ENCODE assay signal across 25 cellular contexts in the genomic region with DNA sequence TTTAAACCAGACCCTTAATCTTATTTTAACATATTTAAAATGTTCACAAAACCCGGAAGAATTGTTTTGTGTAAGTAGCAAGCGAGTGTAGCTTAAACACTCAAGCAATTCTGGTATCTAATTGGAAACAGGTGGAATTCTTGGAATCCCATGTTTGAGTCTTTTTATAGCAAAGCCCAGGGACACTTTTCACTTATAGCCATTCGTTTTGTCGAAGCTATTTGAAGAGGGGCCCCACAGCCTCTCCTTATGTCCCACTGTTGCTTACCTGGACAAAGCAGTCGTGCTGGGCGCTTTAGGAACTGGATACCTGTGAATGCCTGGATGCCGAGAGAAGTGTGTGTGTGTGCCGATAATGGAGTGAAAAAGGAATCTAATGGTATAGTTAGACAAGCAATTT. TPM values are rescaled to one million over a fixed set of nuclear protein-coding genes. Genes with fewer than 3 reads are reported as not detected.
DNase-seq lines count a peak whose midpoint lies in the region; ATAC-seq and TF ChIP-seq lines count a peak whose summit lies in the region.
"Had no signal": no experiment of that assay in that cellular context is flagged by ENCODE, and none has a peak within 500 bp of the region (broad histone marks: within the 10 kb centered on the region; RNA-seq: fewer than 3 reads in every experiment).

No MANE protein-coding gene starts in this region.

- H3K4me1 ChIP-seq in BLaER1 (peaks cover 79% of the 10 kb centered on the region), HUES48 (ENCODE audit: control insufficient read depth, insufficient read depth, low read length) (peaks cover 51% of the 10 kb centered on the region)

- H3K27ac ChIP-seq in BLaER1 = no peak overlapping the region
- H3K27ac ChIP-seq in HUES48 (ENCODE audit: low read depth, low read length) = peak overlapping the region; percentile 9
- H3K27ac ChIP-seq: KMS-11, spleen, vagina had no signal

- peaks cover 28% of the 10 kb centered on the region for H3K36me3 ChIP-seq in BLaER1
- H3K36me3 ChIP-seq in HUES48 (ENCODE audit: control insufficient read depth, insufficient read depth, low read length) = peaks cover 4% of the 10 kb centered on the region; the same call in 1 of the 2 replicates
- H3K36me3 ChIP-seq: ascending aorta, vagina had no signal

- DNase-seq in cerebellar cortex (ENCODE audit: low spot score) (peak; percentile 64), mesothelial cell of epicardium (ENCODE audit: low spot score in 2 of 2, unreplicated experiment in 2 of 2) (no peak), activated T-cell treated with anti-CD3 and anti-CD28 coated beads for 4 hours (no peak), erythroblast (lab: John Stamatoyannopoulos, UW) (no peak)
- no peak for DNase-seq in T-helper 2 cell treated with Interferon-gamma antibody and Interleukin-4, amounts not matched to agents 5 μg/mL and 100 μg/mL, for 36 hours (ENCODE audit: low spot score)
- DNase-seq: activated CD4-positive, alpha-beta memory T cell treated with anti-CD3 and anti-CD28 coated beads for 36 hours; activated naive CD4-positive, alpha-beta T cell treated with anti-CD3 and anti-CD28 coated beads, Interleukin-2, amount 50 U/mL, for 16 hours; activated T-cell treated with anti-CD3 and anti-CD28 coated beads, Interleukin-2, amount 50 U/mL, for 72 hours; CD4-positive, CD25-positive, alpha-beta regulatory T cell; GF-D8; HFFc6; NCI-H1092 treated with DMSO at 0.1 percent for 48 hours; NCI-H2029 treated with DMSO at 0.1 percent for 48 hours; NCI-H526; spleen; substantia nigra; T-helper 2 cell had no signal

- ATAC-seq in HG03521 (IDR thresholded peaks at IDR 0.05; ENCODE audit: unreplicated experiment) = no peak
- ATAC-seq: activated T-cell treated with anti-CD3 and anti-CD28 coated beads, Interleukin-2, amount 50 U/mL, for 72 hours; natural killer cell treated with Interleukin-12 subunit alpha and Interleukin-12 subunit beta and Interleukin-15 and Interleukin-18, amount 100 ng/mL, for 72 hours; Right ventricle myocardium inferior had no signal

- H3K4me3 Mint-ChIP-seq in mesothelial cell of epicardium = peak overlapping the region; percentile 50
- no peak overlapping the region for H3K4me3 Mint-ChIP-seq in T-helper 2 cell treated with Interferon-gamma antibody and Interleukin-4, amounts not matched to agents 5 μg/mL and 100 μg/mL, for 36 hours
- H3K4me3 Mint-ChIP-seq: activated CD4-positive, alpha-beta memory T cell treated with anti-CD3 and anti-CD28 coated beads for 36 hours; activated T-cell treated with anti-CD3 and anti-CD28 coated beads, Interleukin-2, amount 50 U/mL, for 72 hours; HFFc6; natural killer cell treated with Interleukin-12 subunit alpha and Interleukin-12 subunit beta and Interleukin-15 and Interleukin-18, amount 100 ng/mL, for 72 hours had no signal

- peaks cover 90% of the 10 kb centered on the region for H4K20me1 ChIP-seq in BLaER1

- H3K27me3 Mint-ChIP-seq in mesothelial cell of epicardium (ENCODE audit: low read depth) = no peaks in the 10 kb centered on the region
- peaks cover 16% of the 10 kb centered on the region for H3K27me3 Mint-ChIP-seq in T-helper 2 cell treated with Interferon-gamma antibody and Interleukin-4, amounts not matched to agents 5 μg/mL and 100 μg/mL, for 36 hours (ENCODE audit: low read depth)
- H3K27me3 Mint-ChIP-seq: activated CD4-positive, alpha-beta memory T cell treated with anti-CD3 and anti-CD28 coated beads for 36 hours had no signal

- no peak overlapping the region for H3K9ac ChIP-seq in BLaER1
- no peak overlapping the region for H3K9ac ChIP-seq in HUES48 (ENCODE audit: low read depth, low read length)
- H3K9ac ChIP-seq: KMS-11 had no signal

- H3K9me3 ChIP-seq in BLaER1 (no peaks in the 10 kb centered on the region), HUES48 (ENCODE audit: control insufficient read depth, insufficient read depth, low read length) (no peaks in the 10 kb centered on the region)
- H3K9me3 ChIP-seq: ascending aorta, spleen, vagina had no signal

- H3K4me2 ChIP-seq in BLaER1 = peak overlapping the region; percentile 16; the same call in 1 of the 2 replicates
- H3K4me2 ChIP-seq: KMS-11 had no signal

- no peak for TF ChIP-seq POLR2A in erythroblast (IDR thresholded peaks at IDR 0.05; ENCODE audit: low read length)

- H3K36me3 Mint-ChIP-seq in mesothelial cell of epicardium = no peaks in the 10 kb centered on the region
- H3K36me3 Mint-ChIP-seq in T-helper 2 cell treated with Interferon-gamma antibody and Interleukin-4, amounts not matched to agents 5 μg/mL and 100 μg/mL, for 36 hours (ENCODE audit: low read depth) = peaks cover 14% of the 10 kb centered on the region
- H3K36me3 Mint-ChIP-seq: activated CD4-positive, alpha-beta memory T cell treated with anti-CD3 and anti-CD28 coated beads for 36 hours; natural killer cell treated with Interleukin-12 subunit alpha and Interleukin-12 subunit beta and Interleukin-15 and Interleukin-18, amount 100 ng/mL, for 72 hours had no signal

- H3K27me3 ChIP-seq in BLaER1 = no peaks in the 10 kb centered on the region
- H3K27me3 ChIP-seq in HUES48 (ENCODE audit: control insufficient read depth, insufficient read depth, low read length) = no peaks in the 10 kb centered on the region
- H3K27me3 ChIP-seq: ascending aorta, spleen, vagina had no signal

- no peak overlapping the region for H3K4me3 ChIP-seq in BLaER1
- no peak overlapping the region for H3K4me3 ChIP-seq in HUES48 (ENCODE audit: low read depth, low read length)
- H3K4me3 ChIP-seq: ascending aorta, spleen, vagina had no signal

- H3K27ac Mint-ChIP-seq in mesothelial cell of epicardium = peak overlapping the region; percentile 93
- no peak overlapping the region for H3K27ac Mint-ChIP-seq in T-helper 2 cell treated with Interferon-gamma antibody and Interleukin-4, amounts not matched to agents 5 μg/mL and 100 μg/mL, for 36 hours
- H3K27ac Mint-ChIP-seq: activated CD4-positive, alpha-beta memory T cell treated with anti-CD3 and anti-CD28 coated beads for 36 hours; activated T-cell treated with anti-CD3 and anti-CD28 coated beads, Interleukin-2, amount 50 U/mL, for 72 hours; HFFc6; natural killer cell treated with Interleukin-12 subunit alpha and Interleukin-12 subunit beta and Interleukin-15 and Interleukin-18, amount 100 ng/mL, for 72 hours had no signal

- no peaks in the 10 kb centered on the region for H3K9me3 Mint-ChIP-seq in mesothelial cell of epicardium
- H3K9me3 Mint-ChIP-seq in T-helper 2 cell treated with Interferon-gamma antibody and Interleukin-4, amounts not matched to agents 5 μg/mL and 100 μg/mL, for 36 hours = no peaks in the 10 kb centered on the region
- H3K9me3 Mint-ChIP-seq: activated CD4-positive, alpha-beta memory T cell treated with anti-CD3 and anti-CD28 coated beads for 36 hours; activated T-cell treated with anti-CD3 and anti-CD28 coated beads, Interleukin-2, amount 50 U/mL, for 72 hours; CD4-positive, CD25-positive, alpha-beta regulatory T cell; HFFc6; natural killer cell treated with Interleukin-12 subunit alpha and Interleukin-12 subunit beta and Interleukin-15 and Interleukin-18, amount 100 ng/mL, for 72 hours had no signal

- TF ChIP-seq CTCF in mesothelial cell of epicardium (IDR thresholded peaks at IDR 0.05; ENCODE audit: unreplicated experiment) = no peak

- H3K4me1 Mint-ChIP-seq in mesothelial cell of epicardium = peaks cover 62% of the 10 kb centered on the region
- peaks cover 9% of the 10 kb centered on the region for H3K4me1 Mint-ChIP-seq in T-helper 2 cell treated with Interferon-gamma antibody and Interleukin-4, amounts not matched to agents 5 μg/mL and 100 μg/mL, for 36 hours (ENCODE audit: low read depth)

RNA-seq across cellular contexts. Expression of a gene that starts 3.3 kb away (rescaled TPM):
- 152 to 158 TPM (median 152 TPM) in 3 replicates for total RNA-seq in mesothelial cell of epicardium
